ENCODE assay signal across 1 cellular context in the genomic region with DNA sequence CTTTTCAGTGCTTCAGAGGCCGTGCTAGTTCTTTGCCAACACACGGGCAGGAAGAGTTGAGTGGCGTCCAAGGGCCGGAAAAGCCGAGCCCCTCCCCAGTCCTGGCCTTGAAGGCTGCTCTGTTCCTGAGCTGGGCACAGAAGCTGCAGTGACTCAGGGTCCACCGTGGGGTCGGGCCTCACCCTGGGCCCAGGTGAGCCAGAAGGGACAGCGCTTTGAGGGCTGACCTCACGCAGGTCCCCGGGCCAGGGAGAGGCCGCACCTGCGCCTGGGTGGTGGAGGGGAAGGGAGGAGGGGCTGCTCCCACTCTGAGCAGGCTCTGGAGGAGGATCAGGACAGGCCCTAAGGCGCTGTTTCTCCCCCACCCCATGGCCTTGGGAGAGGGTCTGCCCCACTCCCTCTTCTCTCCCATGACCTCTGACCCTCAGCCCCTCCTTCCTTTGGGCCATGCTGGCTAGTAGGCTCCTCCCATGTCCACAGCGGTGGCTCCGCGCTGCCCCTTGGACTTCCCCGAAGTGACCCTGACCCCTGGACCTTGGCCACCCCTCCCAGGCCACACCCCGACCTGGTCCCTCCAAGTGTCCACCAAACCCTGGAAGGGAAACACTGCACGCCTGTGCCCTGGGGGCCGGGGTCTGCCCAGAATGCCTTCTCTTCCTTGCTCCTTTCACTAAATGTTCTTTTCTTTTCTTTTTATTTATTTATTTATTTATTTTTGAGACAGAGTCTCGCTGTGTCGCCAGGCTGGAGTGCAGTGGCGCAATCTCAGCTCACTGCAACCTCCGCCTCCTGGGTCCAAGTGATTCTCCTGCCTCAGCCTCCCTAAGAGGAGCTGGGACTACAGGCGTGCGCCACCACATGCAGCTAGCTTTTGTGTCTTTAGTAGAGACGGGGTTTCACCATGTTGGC.
TF ChIP-seq lines count a peak whose summit lies in the region.

No MANE protein-coding gene starts in this region.

TF ChIP-seq in liver, 16 proteins besides CTCF, POLR2A, EP300 and RAD21:
- TF ChIP-seq, protein P1, sequence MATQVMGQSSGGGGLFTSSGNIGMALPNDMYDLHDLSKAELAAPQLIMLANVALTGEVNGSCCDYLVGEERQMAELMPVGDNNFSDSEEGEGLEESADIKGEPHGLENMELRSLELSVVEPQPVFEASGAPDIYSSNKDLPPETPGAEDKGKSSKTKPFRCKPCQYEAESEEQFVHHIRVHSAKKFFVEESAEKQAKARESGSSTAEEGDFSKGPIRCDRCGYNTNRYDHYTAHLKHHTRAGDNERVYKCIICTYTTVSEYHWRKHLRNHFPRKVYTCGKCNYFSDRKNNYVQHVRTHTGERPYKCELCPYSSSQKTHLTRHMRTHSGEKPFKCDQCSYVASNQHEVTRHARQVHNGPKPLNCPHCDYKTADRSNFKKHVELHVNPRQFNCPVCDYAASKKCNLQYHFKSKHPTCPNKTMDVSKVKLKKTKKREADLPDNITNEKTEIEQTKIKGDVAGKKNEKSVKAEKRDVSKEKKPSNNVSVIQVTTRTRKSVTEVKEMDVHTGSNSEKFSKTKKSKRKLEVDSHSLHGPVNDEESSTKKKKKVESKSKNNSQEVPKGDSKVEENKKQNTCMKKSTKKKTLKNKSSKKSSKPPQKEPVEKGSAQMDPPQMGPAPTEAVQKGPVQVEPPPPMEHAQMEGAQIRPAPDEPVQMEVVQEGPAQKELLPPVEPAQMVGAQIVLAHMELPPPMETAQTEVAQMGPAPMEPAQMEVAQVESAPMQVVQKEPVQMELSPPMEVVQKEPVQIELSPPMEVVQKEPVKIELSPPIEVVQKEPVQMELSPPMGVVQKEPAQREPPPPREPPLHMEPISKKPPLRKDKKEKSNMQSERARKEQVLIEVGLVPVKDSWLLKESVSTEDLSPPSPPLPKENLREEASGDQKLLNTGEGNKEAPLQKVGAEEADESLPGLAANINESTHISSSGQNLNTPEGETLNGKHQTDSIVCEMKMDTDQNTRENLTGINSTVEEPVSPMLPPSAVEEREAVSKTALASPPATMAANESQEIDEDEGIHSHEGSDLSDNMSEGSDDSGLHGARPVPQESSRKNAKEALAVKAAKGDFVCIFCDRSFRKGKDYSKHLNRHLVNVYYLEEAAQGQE (IDR thresholded peaks at IDR 0.05) = peak; percentile 24
- TF ChIP-seq, protein P2, sequence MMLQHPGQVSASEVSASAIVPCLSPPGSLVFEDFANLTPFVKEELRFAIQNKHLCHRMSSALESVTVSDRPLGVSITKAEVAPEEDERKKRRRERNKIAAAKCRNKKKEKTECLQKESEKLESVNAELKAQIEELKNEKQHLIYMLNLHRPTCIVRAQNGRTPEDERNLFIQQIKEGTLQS (IDR thresholded peaks at IDR 0.05) = no peak
- TF ChIP-seq RXRA (IDR thresholded peaks at IDR 0.05) = peak; percentile 91 to 94
- peak; percentile 93 for TF ChIP-seq NR2F2 (IDR thresholded peaks at IDR 0.05)
- TF ChIP-seq, protein P3, sequence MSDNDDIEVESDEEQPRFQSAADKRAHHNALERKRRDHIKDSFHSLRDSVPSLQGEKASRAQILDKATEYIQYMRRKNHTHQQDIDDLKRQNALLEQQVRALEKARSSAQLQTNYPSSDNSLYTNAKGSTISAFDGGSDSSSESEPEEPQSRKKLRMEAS (IDR thresholded peaks at IDR 0.05) = peak; percentile 88
- peak in 1 of 2 donors; percentile 57 for TF ChIP-seq EGR1 (IDR thresholded peaks at IDR 0.05; ENCODE audit: low read depth in 2 of 2)
- TF ChIP-seq YY1 (IDR thresholded peaks at IDR 0.05) = peak; percentile 56
- TF ChIP-seq FOXA1 (IDR thresholded peaks at IDR 0.05) = peak; percentile 39
- TF ChIP-seq HNF4A (conservative IDR thresholded peaks at IDR 0.05) = peak; percentile 97 to 99
- TF ChIP-seq GABPA (IDR thresholded peaks at IDR 0.05 in 1 of 2, conservative IDR thresholded peaks at IDR 0.05 in 1 of 2) = no peak
- TF ChIP-seq SP1 (IDR thresholded peaks at IDR 0.05) = peak; percentile 87
- peak; percentile 65 for TF ChIP-seq ZBTB33 (IDR thresholded peaks at IDR 0.05)
- peak; percentile 98 for TF ChIP-seq HNF4G (IDR thresholded peaks at IDR 0.05)
- TF ChIP-seq FOXA2 (IDR thresholded peaks at IDR 0.05) = no peak
- no peak for TF ChIP-seq TAF1 (conservative IDR thresholded peaks at IDR 0.05)
- TF ChIP-seq JUND (IDR thresholded peaks at IDR 0.05) = peak in 1 of 2 donors; percentile 13
